In the genomic region with DNA sequence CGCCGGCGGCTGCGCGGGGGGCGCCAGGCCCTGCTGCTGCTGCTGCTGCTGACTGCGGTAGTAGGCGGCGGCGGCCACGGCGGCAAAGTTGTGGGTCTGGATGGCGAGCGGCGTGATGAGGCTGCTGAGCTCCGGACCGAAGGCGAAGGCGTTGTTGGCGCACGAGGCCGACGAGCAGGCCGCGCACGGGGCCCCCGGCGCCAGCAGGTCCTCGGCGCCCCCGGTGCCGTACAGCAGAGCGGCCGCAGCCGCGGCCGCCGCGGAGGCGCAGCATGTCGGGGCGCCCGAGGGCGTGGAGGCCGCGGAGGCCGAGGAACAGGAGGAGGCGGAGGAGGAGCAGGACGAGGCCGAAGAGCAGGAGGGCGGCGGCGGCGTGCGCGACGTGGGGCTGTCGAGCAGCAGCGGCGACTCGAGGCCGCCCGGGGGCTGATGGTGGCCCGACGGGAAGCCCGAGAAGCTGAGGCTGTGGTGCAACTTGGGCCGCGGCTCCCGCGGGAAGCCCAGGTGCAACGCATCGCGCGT, we compare ENCODE assay signal across 8 cellular contexts. TPM values are rescaled to one million over a fixed set of nuclear protein-coding genes. Genes with fewer than 3 reads are reported as not detected.
DNase-seq lines count a peak whose midpoint lies in the region; ATAC-seq, FAIRE-seq and TF ChIP-seq lines count a peak whose summit lies in the region.

No MANE protein-coding gene starts in this region.

- H2AFZ ChIP-seq in endothelial cell of umbilical vein (ENCODE audit: low read depth, low read length) (no peak overlapping the region), neural progenitor cell (replicated peaks) (no peak overlapping the region)

- dilution Hi-C loops in endothelial cell of umbilical vein (cut with MboI; ENCODE audit: extremely low pct_ligation_motif_present, low sequenced_read_pairs): loop anchor here (10.0 kb wide), 1 partner anchor 50 kb away; no protein-coding TSS in a partner anchor

- H3K9me1 ChIP-seq in endothelial cell of umbilical vein (replicated peaks; ENCODE audit: control insufficient read depth, extremely low read depth, insufficient read depth, low read length): no peaks in the 10 kb centered on the region

- H3K36me3 ChIP-seq in endothelial cell of umbilical vein (ENCODE audit: control insufficient read depth in 2 of 2, extremely low read depth in 1 of 2, insufficient read depth in 2 of 2, low read length in 2 of 2) (peaks cover 0 to 6% of the 10 kb centered on the region in 2 experiments), neural progenitor cell (no peaks in the 10 kb centered on the region)

- no peaks in the 10 kb centered on the region for H3K9me3 Mint-ChIP-seq in activated CD4-positive, alpha-beta T cell treated with anti-CD3 and anti-CD28 coated beads for 36 hours (ENCODE audit: low read depth)
- no peaks in the 10 kb centered on the region for H3K9me3 Mint-ChIP-seq in neural progenitor cell

- ATAC-seq in activated CD4-positive, alpha-beta T cell treated with anti-CD3 and anti-CD28 coated beads for 36 hours: no peak
- no peak for ATAC-seq in HG02588 (IDR thresholded peaks at IDR 0.05; ENCODE audit: unreplicated experiment)

- H3F3A ChIP-seq in neural progenitor cell (ENCODE audit: low read depth): peaks cover 87% of the 10 kb centered on the region

- H3K9ac ChIP-seq in endothelial cell of umbilical vein (replicated peaks; ENCODE audit: extremely low read depth, insufficient read depth, low read length): peak overlapping the region; percentile 90
- H3K9ac ChIP-seq in neural progenitor cell: no peak overlapping the region

- H4K20me1 ChIP-seq in endothelial cell of umbilical vein (replicated peaks; ENCODE audit: control insufficient read depth, extremely low read depth, insufficient read depth, low read length): no peaks in the 10 kb centered on the region
- peaks cover 49% of the 10 kb centered on the region for H4K20me1 ChIP-seq in neural progenitor cell (ENCODE audit: low read depth)

- H3K4me3 Mint-ChIP-seq in activated CD4-positive, alpha-beta T cell treated with anti-CD3 and anti-CD28 coated beads for 36 hours: peak overlapping the region; percentile 83
- H3K4me3 Mint-ChIP-seq in neural progenitor cell: peak overlapping the region; percentile 95

- H3K27ac ChIP-seq in endothelial cell of umbilical vein (ENCODE audit: insufficient read depth, low read depth, low read length): peak overlapping the region; percentile 88
- peak overlapping the region; percentile 46 for H3K27ac ChIP-seq in neural progenitor cell

- peaks cover 46% of the 10 kb centered on the region for H3K4me1 Mint-ChIP-seq in activated CD4-positive, alpha-beta T cell treated with anti-CD3 and anti-CD28 coated beads for 36 hours
- H3K4me1 Mint-ChIP-seq in neural progenitor cell: peaks cover 57% of the 10 kb centered on the region

- BruUV-seq in endothelial cell of umbilical vein (replicated peaks; lab: Mats Ljungman, UMichigan): no TSS peak

- H3K4me3 ChIP-seq in HFF-Myc (replicated peaks; ENCODE audit: low read depth, low read length): peak overlapping the region; percentile 74
- H3K4me3 ChIP-seq in endothelial cell of umbilical vein (replicated peaks in 1 of 3; ENCODE audit: insufficient read depth in 1 of 3, low read depth in 1 of 3, low read length in 3 of 3): peak overlapping the region; percentile 11 to 93 (median 90)
- H3K4me3 ChIP-seq in neural progenitor cell: peak overlapping the region; percentile 83

- DNase-seq in HFF-Myc (ENCODE audit: extremely low read depth, low read depth): no peak
- DNase-seq in activated CD4-positive, alpha-beta T cell treated with anti-CD3 and anti-CD28 coated beads for 36 hours: peak; percentile 69
- DNase-seq in endothelial cell of umbilical vein (ENCODE audit: low read depth, low spot score): no peak
- DNase-seq in neural progenitor cell (ENCODE audit: low spot score): peak; percentile 64
- DNase-seq in medulla oblongata (ENCODE audit: extremely low spot score): no peak
- DNase-seq in NCI-H1436 treated with DMSO at 0.1 percent for 48 hours (lab: John Stamatoyannopoulos, UW): no peak
- no peak for DNase-seq in NCI-H774 (lab: John Stamatoyannopoulos, UW)

- peak overlapping the region; percentile 85 for H3K4me2 ChIP-seq in endothelial cell of umbilical vein (ENCODE audit: insufficient read depth, low read length)
- peak overlapping the region; percentile 87 for H3K4me2 ChIP-seq in neural progenitor cell

- H3K27me3 ChIP-seq in endothelial cell of umbilical vein (ENCODE audit: control insufficient read depth in 2 of 2, insufficient read depth in 2 of 2, low read length in 2 of 2) (no peaks in the 10 kb centered on the region), neural progenitor cell (no peaks in the 10 kb centered on the region)

- no peaks in the 10 kb centered on the region for H3K27me3 Mint-ChIP-seq in activated CD4-positive, alpha-beta T cell treated with anti-CD3 and anti-CD28 coated beads for 36 hours
- peaks cover 3% of the 10 kb centered on the region for H3K27me3 Mint-ChIP-seq in neural progenitor cell (ENCODE audit: insufficient read depth, low read depth)

- CTCF ChIA-PET in activated CD4-positive, alpha-beta T cell treated with anti-CD3 and anti-CD28 coated beads for 36 hours (lab: Charles Lee): interaction anchor here (0.5 to 4.5 kb wide), 14 partner anchors 30 to 540 kb away, joined by 3 to 32 read pairs (median 4); no protein-coding TSS in a partner anchor
- CTCF ChIA-PET in endothelial cell of umbilical vein (lab: Charles Lee): interaction anchor here (0.5 to 12.8 kb wide), 20 partner anchors 50 to 396 kb away, joined by 3 to 240 read pairs (median 6); no protein-coding TSS in a partner anchor

- TF ChIP-seq CTCF in HFF-Myc (IDR thresholded peaks at IDR 0.05; ENCODE audit: low read depth, low read length, missing control alignments) (no peak), endothelial cell of umbilical vein (IDR thresholded peaks at IDR 0.05; ENCODE audit: extremely low read depth in 1 of 2, insufficient read depth in 1 of 2, low read depth in 1 of 2, low read length in 2 of 2) (no peak), neural progenitor cell (IDR thresholded peaks at IDR 0.05) (no peak)

- no peak for TF ChIP-seq POLR2A in endothelial cell of umbilical vein (IDR thresholded peaks at IDR 0.05; ENCODE audit: low read depth, low read length)

- POLR2A ChIA-PET in activated CD4-positive, alpha-beta T cell treated with anti-CD3 and anti-CD28 coated beads for 36 hours (lab: Charles Lee): interaction anchor here (0.7 to 1.4 kb wide), 6 partner anchors 53 to 412 kb away, joined by 3 to 5 read pairs (median 4); no protein-coding TSS in a partner anchor
- POLR2A ChIA-PET in endothelial cell of umbilical vein (lab: Charles Lee): no interaction called here

- H3K79me2 ChIP-seq in endothelial cell of umbilical vein (ENCODE audit: control insufficient read depth, insufficient read depth, low read length): peaks cover 49% of the 10 kb centered on the region
- H3K79me2 ChIP-seq in neural progenitor cell (ENCODE audit: low read depth): peaks cover 67% of the 10 kb centered on the region

- H3K27ac Mint-ChIP-seq in activated CD4-positive, alpha-beta T cell treated with anti-CD3 and anti-CD28 coated beads for 36 hours: no peak overlapping the region
- H3K27ac Mint-ChIP-seq in neural progenitor cell: no peak overlapping the region

- intact Hi-C loops in activated CD4-positive, alpha-beta T cell treated with anti-CD3 and anti-CD28 coated beads for 36 hours (cut with DNase I, micrococcal nuclease): loop anchor here (1.0 to 10.0 kb wide), 7 partner anchors 29 to 730 kb away; a partner anchor contains a TSS
- intact Hi-C loops in endothelial cell of umbilical vein (cut with micrococcal nuclease): loop anchor here (5.0 kb wide), 2 partner anchors 182 to 412 kb away; no protein-coding TSS in a partner anchor

- no peak for FAIRE-seq in endothelial cell of umbilical vein (lab: Jason Lieb, UNC)

- H3K4me1 ChIP-seq in endothelial cell of umbilical vein (ENCODE audit: control insufficient read depth, extremely low read depth, insufficient read depth, low read length): peaks cover 49% of the 10 kb centered on the region
- peaks cover 54% of the 10 kb centered on the region for H3K4me1 ChIP-seq in neural progenitor cell

- H3K9me3 ChIP-seq in endothelial cell of umbilical vein (replicated peaks; ENCODE audit: control insufficient read depth, insufficient read depth, low read length) (no peaks in the 10 kb centered on the region), neural progenitor cell (ENCODE audit: low read depth) (no peaks in the 10 kb centered on the region)

- peaks cover 48% of the 10 kb centered on the region for H3K36me3 Mint-ChIP-seq in activated CD4-positive, alpha-beta T cell treated with anti-CD3 and anti-CD28 coated beads for 36 hours (ENCODE audit: low read depth)
- peaks cover 8% of the 10 kb centered on the region for H3K36me3 Mint-ChIP-seq in neural progenitor cell

TF ChIP-seq in endothelial cell of umbilical vein, 7 proteins besides CTCF, POLR2A, EP300 and RAD21:
- TF ChIP-seq FOS (IDR thresholded peaks at IDR 0.05; ENCODE audit: borderline replicate concordance, insufficient read depth, low read length): no peak
- no peak for TF ChIP-seq POLR2AphosphoS5 (IDR thresholded peaks at IDR 0.05; ENCODE audit: insufficient read depth, low read depth, low read length)
- TF ChIP-seq, protein P1, sequence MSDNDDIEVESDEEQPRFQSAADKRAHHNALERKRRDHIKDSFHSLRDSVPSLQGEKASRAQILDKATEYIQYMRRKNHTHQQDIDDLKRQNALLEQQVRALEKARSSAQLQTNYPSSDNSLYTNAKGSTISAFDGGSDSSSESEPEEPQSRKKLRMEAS (IDR thresholded peaks at IDR 0.05; ENCODE audit: insufficient read depth, insufficient read length): no peak
- TF ChIP-seq JUN (IDR thresholded peaks at IDR 0.05; ENCODE audit: borderline replicate concordance, insufficient read depth, insufficient read length, low read depth): no peak
- no peak for TF ChIP-seq EZH2 (IDR thresholded peaks at IDR 0.05; ENCODE audit: borderline replicate concordance, low read depth, low read length, severe bottlenecking)
- TF ChIP-seq MYC (IDR thresholded peaks at IDR 0.05; ENCODE audit: low read depth, low read length): no peak
- TF ChIP-seq GATA2 (IDR thresholded peaks at IDR 0.05; ENCODE audit: insufficient read depth, insufficient read length, low read depth, low read length): no peak

RNA-seq across cellular contexts. Expression of a gene that starts 1.8 kb away (rescaled TPM):
- total RNA-seq in activated CD4-positive, alpha-beta T cell treated with anti-CD3 and anti-CD28 coated beads for 36 hours: 10 to 100 TPM; 74.4 to 77.7 TPM
- total RNA-seq in endothelial cell of umbilical vein (73.4 and 75.9 TPM in 2 replicates), neural progenitor cell (ENCODE audit: low replicate concordance) (13.8 and 15.1 TPM in 2 replicates)
- polyA plus RNA-seq in endothelial cell of umbilical vein: 13.2 and 14.5 TPM in 2 replicates
- 10.2 and 12.1 TPM in 2 replicates for polyA plus RNA-seq in endothelial cell of umbilical vein (2011; cell fraction: cytosol; rRNA removed)
- polyA plus RNA-seq in endothelial cell of umbilical vein (2011; cell fraction: nucleus; rRNA removed): 15.6 and 20.8 TPM in 2 replicates
- polyA plus RNA-seq in endothelial cell of umbilical vein (2012): 28.9 and 35.9 TPM in 2 replicates
- polyA minus RNA-seq in endothelial cell of umbilical vein: 6.9 and 10.8 TPM in 2 replicates
- polyA minus RNA-seq in endothelial cell of umbilical vein (2011; cell fraction: cytosol; rRNA and poly(A)+ RNA removed): 20.3 TPM
- 11.7 and 17.1 TPM in 2 replicates for polyA minus RNA-seq in endothelial cell of umbilical vein (2011; cell fraction: nucleus; rRNA and poly(A)+ RNA removed)

Comparison
In these comparisons a context has a peak if more than half of its experiments do, and no peak if none do; other contexts are left out.
1. DNase-seq: peak in activated CD4-positive, alpha-beta T cell treated with anti-CD3 and anti-CD28 coated beads for 36 hours (single experiment) and neural progenitor cell (single experiment); none in HFF-Myc (single experiment), endothelial cell of umbilical vein (single experiment), medulla oblongata (single experiment), NCI-H1436 treated with DMSO at 0.1 percent for 48 hours (single experiment) and NCI-H774 (single experiment).
2. Peak in every context shown above with its lines, with median percentiles within 50 percentile points of each other: H3K4me3 ChIP-seq.